ENCODE assay signal across 35 cellular contexts in the genomic region with DNA sequence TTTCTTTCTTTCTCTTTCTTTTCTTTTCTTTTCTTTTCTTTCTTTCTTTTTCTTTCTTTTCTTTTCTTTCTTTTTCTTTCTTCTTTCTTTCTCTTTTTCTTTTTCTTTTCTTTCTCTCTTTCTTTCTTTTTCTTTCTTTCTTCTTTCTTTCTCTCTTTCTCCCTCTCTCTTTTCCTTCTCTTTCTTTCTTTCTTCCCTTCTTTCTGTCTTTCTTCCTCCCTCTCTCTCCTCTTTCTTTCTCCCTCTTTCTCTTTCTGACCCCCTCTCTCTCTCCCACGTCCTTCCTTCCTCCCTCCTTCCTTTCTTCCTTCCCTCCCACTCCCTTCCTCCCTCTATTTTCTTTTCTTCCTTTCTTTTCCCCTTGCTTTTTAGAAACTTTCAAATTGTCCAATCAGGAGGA.
"Had no signal": no experiment of that assay in that cellular context is flagged by ENCODE, and none has a peak within 500 bp of the region (broad histone marks: within the 10 kb centered on the region; RNA-seq: fewer than 3 reads in every experiment).

No MANE protein-coding gene starts in this region.

- H3K27ac ChIP-seq: adrenal gland, body of pancreas, epithelial cell of prostate, esophagus squamous epithelium, WERI-Rb-1 had no signal

- H3K4me1 Mint-ChIP-seq: activated CD4-positive, alpha-beta memory T cell treated with anti-CD3 and anti-CD28 coated beads, Interleukin-2, amount 10 ng/mL, durations not matched to agents 7 days and 5 days; activated CD4-positive, alpha-beta T cell treated with anti-CD3 and anti-CD28 coated beads for 36 hours; activated CD4-positive, alpha-beta T cell treated with anti-CD3 and anti-CD28 coated beads, Interleukin-2, amount 10 ng/mL, durations not matched to agents 7 days and 5 days; activated CD8-positive, alpha-beta memory T cell treated with anti-CD3 and anti-CD28 coated beads, Interleukin-2, amount 10 ng/mL, durations not matched to agents 7 days and 5 days; activated naive CD4-positive, alpha-beta T cell treated with anti-CD3 and anti-CD28 coated beads, Interleukin-2, amount 50 U/mL, for 24 hours; activated naive CD8-positive, alpha-beta T cell treated with anti-CD3 and anti-CD28 coated beads for 36 hours; activated naive CD8-positive, alpha-beta T cell treated with anti-CD3 and anti-CD28 coated beads, Interleukin-2, amount 50 U/mL, for 24 hours; T-cell had no signal

- H3K4me1 ChIP-seq: body of pancreas, esophagus squamous epithelium had no signal

- H3K9me3 Mint-ChIP-seq: activated CD4-positive, alpha-beta memory T cell treated with anti-CD3 and anti-CD28 coated beads, Interleukin-2, amount 10 ng/mL, durations not matched to agents 7 days and 5 days; activated CD4-positive, alpha-beta T cell treated with anti-CD3 and anti-CD28 coated beads, Interleukin-2, amount 10 ng/mL, durations not matched to agents 7 days and 5 days; activated naive CD4-positive, alpha-beta T cell treated with anti-CD3 and anti-CD28 coated beads, Interleukin-2, amount 50 U/mL, for 24 hours; activated naive CD8-positive, alpha-beta T cell treated with anti-CD3 and anti-CD28 coated beads for 36 hours; activated T-helper 1 cell treated with anti-CD3 and anti-CD28 coated beads, Interleukin-12 subunit alpha, Interleukin-12 subunit beta, Interleukin-2, Interleukin-4 antibody, amounts not matched to agents 30 ng/mL and 10 ng/mL and 1 ng/mL, durations not matched to agents 14 hours and 24 hours and 36 hours; activated T-helper 2 cell treated with anti-CD3 and anti-CD28 coated beads, Interferon-gamma antibody, Interleukin-2, Interleukin-4, amounts not matched to agents 10 μg/mL and 5 μg/mL and 100 μg/mL, durations not matched to agents 14 hours and 24 hours and 36 hours; T-helper 1 cell treated with Interleukin-12 subunit alpha and Interleukin-12 subunit beta and Interleukin-4 antibody, amounts not matched to agents 30 μg/mL and 1 μg/mL, for 36 hours had no signal

- H3K27me3 ChIP-seq: adrenal gland, body of pancreas, esophagus squamous epithelium had no signal

- H3K36me3 ChIP-seq: adrenal gland, esophagus squamous epithelium, WERI-Rb-1 had no signal

- H3K9me3 ChIP-seq: adrenal gland, body of pancreas, esophagus squamous epithelium had no signal

- ATAC-seq: activated CD4-positive, alpha-beta T cell treated with anti-CD3 and anti-CD28 coated beads for 36 hours; activated CD8-positive, alpha-beta memory T cell treated with anti-CD3 and anti-CD28 coated beads, Interleukin-2, amount 10 ng/mL, durations not matched to agents 7 days and 5 days; activated naive CD8-positive, alpha-beta T cell treated with anti-CD3 and anti-CD28 coated beads, Interleukin-2, amount 50 U/mL, for 24 hours; body of pancreas; effector memory CD8-positive, alpha-beta T cell; T-cell had no signal

- FAIRE-seq: colon, endothelial cell of umbilical vein, frontal cortex had no signal

- H3K27me3 Mint-ChIP-seq: activated CD4-positive, alpha-beta memory T cell treated with anti-CD3 and anti-CD28 coated beads, Interleukin-2, amount 10 ng/mL, durations not matched to agents 7 days and 5 days; activated CD4-positive, alpha-beta T cell treated with anti-CD3 and anti-CD28 coated beads for 36 hours; activated CD4-positive, alpha-beta T cell treated with anti-CD3 and anti-CD28 coated beads, Interleukin-2, amount 10 ng/mL, durations not matched to agents 7 days and 5 days; activated CD8-positive, alpha-beta memory T cell treated with anti-CD3 and anti-CD28 coated beads, Interleukin-2, amount 10 ng/mL, durations not matched to agents 7 days and 5 days; activated naive CD8-positive, alpha-beta T cell treated with anti-CD3 and anti-CD28 coated beads for 36 hours; effector memory CD8-positive, alpha-beta T cell; T-cell had no signal

- H3K4me3 Mint-ChIP-seq: activated CD4-positive, alpha-beta memory T cell treated with anti-CD3 and anti-CD28 coated beads, Interleukin-2, amount 10 ng/mL, durations not matched to agents 7 days and 5 days; activated CD4-positive, alpha-beta T cell treated with anti-CD3 and anti-CD28 coated beads for 36 hours; activated CD4-positive, alpha-beta T cell treated with anti-CD3 and anti-CD28 coated beads, Interleukin-2, amount 10 ng/mL, durations not matched to agents 7 days and 5 days; activated CD8-positive, alpha-beta memory T cell treated with anti-CD3 and anti-CD28 coated beads, Interleukin-2, amount 10 ng/mL, durations not matched to agents 7 days and 5 days; activated naive CD4-positive, alpha-beta T cell treated with anti-CD3 and anti-CD28 coated beads for 36 hours; activated naive CD4-positive, alpha-beta T cell treated with anti-CD3 and anti-CD28 coated beads, Interleukin-2, amount 50 U/mL, for 24 hours; activated naive CD8-positive, alpha-beta T cell treated with anti-CD3 and anti-CD28 coated beads for 36 hours; activated naive CD8-positive, alpha-beta T cell treated with anti-CD3 and anti-CD28 coated beads, Interleukin-2, amount 50 U/mL, for 24 hours; activated T-helper 1 cell treated with anti-CD3 and anti-CD28 coated beads, Interleukin-12 subunit alpha, Interleukin-12 subunit beta, Interleukin-2, Interleukin-4 antibody, amounts not matched to agents 30 ng/mL and 10 ng/mL and 1 ng/mL, durations not matched to agents 14 hours and 24 hours and 36 hours; effector memory CD8-positive, alpha-beta T cell; T-cell; T-helper 1 cell treated with Interleukin-12 subunit alpha and Interleukin-12 subunit beta and Interleukin-4 antibody, amounts not matched to agents 30 μg/mL and 1 μg/mL, for 36 hours had no signal

- DNase-seq: activated CD4-positive, alpha-beta memory T cell treated with anti-CD3 and anti-CD28 coated beads, Interleukin-2, amount 10 ng/mL, durations not matched to agents 7 days and 5 days; activated CD4-positive, alpha-beta T cell treated with anti-CD3 and anti-CD28 coated beads for 36 hours; activated CD4-positive, alpha-beta T cell treated with anti-CD3 and anti-CD28 coated beads, Interleukin-2, amount 10 ng/mL, durations not matched to agents 7 days and 5 days; activated CD4-positive, alpha-beta T cell treated with anti-CD3 and anti-CD28 coated beads, Interleukin-2, amount 50 U/mL, for 4 hours; activated CD4-positive, CD25-positive, alpha-beta regulatory T cell; activated CD4-positive, CD25-positive, alpha-beta regulatory T cell treated with anti-CD3 and anti-CD28 coated beads, Interleukin-2, amount 50 U/mL, for 72 hours; activated CD8-positive, alpha-beta memory T cell treated with anti-CD3 and anti-CD28 coated beads, Interleukin-2, amount 10 ng/mL, durations not matched to agents 7 days and 5 days; activated CD8-positive, alpha-beta memory T cell treated with anti-CD3 and anti-CD28 coated beads, Interleukin-2, amount 50 U/mL, for 4 hours; activated effector memory CD4-positive, alpha-beta T cell treated with anti-CD3 and anti-CD28 coated beads, Interleukin-2, amount 50 U/mL, for 16 hours; activated naive CD4-positive, alpha-beta T cell treated with anti-CD3 and anti-CD28 coated beads for 36 hours; activated naive CD8-positive, alpha-beta T cell treated with anti-CD3 and anti-CD28 coated beads for 36 hours; activated naive CD8-positive, alpha-beta T cell treated with anti-CD3 and anti-CD28 coated beads, Interleukin-2, amount 50 U/mL, for 24 hours; activated T-cell treated with anti-CD3 and anti-CD28 coated beads, Interleukin-2, amount 50 U/mL, for 1 hour; activated T-cell treated with anti-CD3 and anti-CD28 coated beads, Interleukin-2, amount 50 U/mL, for 48 hours; amygdala; body of pancreas; caudate nucleus; cortex of kidney; dermis blood vessel endothelial cell; effector CD4-positive, alpha-beta T cell; effector memory CD8-positive, alpha-beta T cell; esophagus squamous epithelium; head of caudate nucleus; SW 1271; T-cell; WERI-Rb-1 had no signal

- H3K4me3 ChIP-seq: adrenal gland, body of pancreas, esophagus squamous epithelium had no signal

- H3K36me3 Mint-ChIP-seq: activated CD8-positive, alpha-beta memory T cell treated with anti-CD3 and anti-CD28 coated beads, Interleukin-2, amount 10 ng/mL, durations not matched to agents 7 days and 5 days; activated naive CD4-positive, alpha-beta T cell treated with anti-CD3 and anti-CD28 coated beads, Interleukin-2, amount 50 U/mL, for 24 hours; activated naive CD8-positive, alpha-beta T cell treated with anti-CD3 and anti-CD28 coated beads for 36 hours; T-cell had no signal

- H3K27ac Mint-ChIP-seq: activated CD4-positive, alpha-beta memory T cell treated with anti-CD3 and anti-CD28 coated beads, Interleukin-2, amount 10 ng/mL, durations not matched to agents 7 days and 5 days; activated CD4-positive, alpha-beta T cell treated with anti-CD3 and anti-CD28 coated beads for 36 hours; activated CD4-positive, alpha-beta T cell treated with anti-CD3 and anti-CD28 coated beads, Interleukin-2, amount 10 ng/mL, durations not matched to agents 7 days and 5 days; activated CD8-positive, alpha-beta memory T cell treated with anti-CD3 and anti-CD28 coated beads, Interleukin-2, amount 10 ng/mL, durations not matched to agents 7 days and 5 days; activated naive CD4-positive, alpha-beta T cell treated with anti-CD3 and anti-CD28 coated beads for 36 hours; activated naive CD4-positive, alpha-beta T cell treated with anti-CD3 and anti-CD28 coated beads, Interleukin-2, amount 50 U/mL, for 24 hours; activated naive CD8-positive, alpha-beta T cell treated with anti-CD3 and anti-CD28 coated beads for 36 hours; activated naive CD8-positive, alpha-beta T cell treated with anti-CD3 and anti-CD28 coated beads, Interleukin-2, amount 50 U/mL, for 24 hours; activated T-helper 1 cell treated with anti-CD3 and anti-CD28 coated beads, Interleukin-12 subunit alpha, Interleukin-12 subunit beta, Interleukin-2, Interleukin-4 antibody, amounts not matched to agents 30 ng/mL and 10 ng/mL and 1 ng/mL, durations not matched to agents 14 hours and 24 hours and 36 hours; activated T-helper 2 cell treated with anti-CD3 and anti-CD28 coated beads, Interferon-gamma antibody, Interleukin-2, Interleukin-4, amounts not matched to agents 10 μg/mL and 5 μg/mL and 100 μg/mL, durations not matched to agents 14 hours and 24 hours and 36 hours; effector memory CD8-positive, alpha-beta T cell; T-cell; T-helper 1 cell treated with Interleukin-12 subunit alpha and Interleukin-12 subunit beta and Interleukin-4 antibody, amounts not matched to agents 30 μg/mL and 1 μg/mL, for 36 hours had no signal
